In genomic region chr14:52778702-52779101, GRCh38 we compare ENCODE assay signal across 18 cellular contexts. TPM values are rescaled to one million over a fixed set of nuclear protein-coding genes. Genes with fewer than 3 reads are reported as not detected.
DNase-seq lines count a peak whose midpoint lies in the region; ATAC-seq, FAIRE-seq and TF ChIP-seq lines count a peak whose summit lies in the region.
"Had no signal": no experiment of that assay in that cellular context is flagged by ENCODE, and none has a peak within 500 bp of the region (broad histone marks: within the 10 kb centered on the region; RNA-seq: fewer than 3 reads in every experiment).

No MANE protein-coding gene starts in this region.

- H4K20me1 ChIP-seq in HepG2 (ENCODE audit: insufficient read depth, low read length) (no peaks in the 10 kb centered on the region), neural progenitor cell (ENCODE audit: low read depth) (peaks cover 5% of the 10 kb centered on the region)
- H4K20me1 ChIP-seq: BLaER1 had no signal

- H3K27ac ChIP-seq in HepG2 (ENCODE audit: extremely low read length, insufficient read depth, low read length) (peak overlapping the region; percentile 16), right lobe of liver (no peak overlapping the region), neural progenitor cell (peak overlapping the region; percentile 32)
- H3K27ac ChIP-seq: 22Rv1, BLaER1, C4-2B had no signal

- in situ Hi-C loops in HepG2 (cut with HindIII; ENCODE audit: extremely low pct_ligation_motif_present, low pct_unique_long_range_greater_than_20kb): no loop called here

- no peak for TF ChIP-seq CTCF in HepG2 (CRISPR knock-in tag; IDR thresholded peaks at IDR 0.05)
- TF ChIP-seq CTCF in right lobe of liver (IDR thresholded peaks at IDR 0.05): no peak
- no peak for TF ChIP-seq CTCF in bronchial epithelial cell (IDR thresholded peaks at IDR 0.05; ENCODE audit: insufficient read depth, low read length, severe bottlenecking)
- no peak for TF ChIP-seq CTCF in neural progenitor cell (IDR thresholded peaks at IDR 0.05)
- TF ChIP-seq CTCF in GM20000 (IDR thresholded peaks at IDR 0.05; ENCODE audit: extremely low read depth, missing control alignments): no peak

- peaks cover 2% of the 10 kb centered on the region for H3K79me2 ChIP-seq in HepG2 (ENCODE audit: insufficient read depth, low read length)
- H3K79me2 ChIP-seq in neural progenitor cell (ENCODE audit: low read depth): peaks cover 3% of the 10 kb centered on the region

- BruUV-seq in HepG2 (replicated peaks; lab: Mats Ljungman, UMichigan): no TSS peak

- H3K27ac Mint-ChIP-seq in neural progenitor cell: no peak overlapping the region
- H3K27ac Mint-ChIP-seq: B cell; CD8-positive, alpha-beta T cell had no signal

- 88% methylated on average over 7 of the region's 7 CpGs for WGBS in HepG2 (ENCODE audit: low lambda C conversion rate)
- WGBS in right lobe of liver (ENCODE audit: insufficient coverage, low coverage, low lambda C conversion rate, missing lambda C conversion rate): 94% methylated on average over 6 of the region's 7 CpGs

- no peaks in the 10 kb centered on the region for H3K27me3 Mint-ChIP-seq in neural progenitor cell (ENCODE audit: insufficient read depth, low read depth)
- H3K27me3 Mint-ChIP-seq: B cell; CD4-positive, CD25-positive, alpha-beta regulatory T cell had no signal

- H3K9me3 Mint-ChIP-seq in neural progenitor cell: no peaks in the 10 kb centered on the region
- H3K9me3 Mint-ChIP-seq: CD4-positive, CD25-positive, alpha-beta regulatory T cell; CD8-positive, alpha-beta T cell had no signal

- H3K4me1 Mint-ChIP-seq in neural progenitor cell: no peaks in the 10 kb centered on the region
- H3K4me1 Mint-ChIP-seq: B cell had no signal

- DNase-seq in HepG2 (ENCODE audit: low spot score) (no peak), right lobe of liver (no peak), bronchial epithelial cell (ENCODE audit: low read depth) (peak; percentile 40), neural progenitor cell (ENCODE audit: low spot score) (no peak), GM20000 (ENCODE audit: low spot score) (no peak)
- DNase-seq: Caco-2; CD4-positive, CD25-positive, alpha-beta regulatory T cell; CD8-positive, alpha-beta T cell; DMS153; EL; GDM1 had no signal

- POLR2A ChIA-PET in HepG2 (lab: Yijun Ruan, JAX): interaction anchor here (0.9 kb wide), 1 partner anchor 23 kb away, joined by 4 read pairs; no protein-coding TSS in a partner anchor

- H3K9me3 ChIP-seq in HepG2 (ENCODE audit: low read length) (no peaks in the 10 kb centered on the region), right lobe of liver (no peaks in the 10 kb centered on the region), neural progenitor cell (ENCODE audit: low read depth) (no peaks in the 10 kb centered on the region)
- H3K9me3 ChIP-seq: BLaER1, Caco-2, HAP-1 had no signal

- FAIRE-seq in HepG2 (lab: Jason Lieb, UNC) (no peak), bronchial epithelial cell (lab: Jason Lieb, UNC) (no peak)
- FAIRE-seq: GM12878 had no signal

- H3K36me3 ChIP-seq in HepG2 (replicated peaks in 1 of 2; ENCODE audit: control insufficient read depth in 1 of 2, insufficient read depth in 2 of 2, low read length in 2 of 2): peaks cover 6 to 42% of the 10 kb centered on the region in 2 experiments
- peaks cover 0 to 56% (median 13%) of the 10 kb centered on the region in 4 donors for H3K36me3 ChIP-seq in right lobe of liver
- H3K36me3 ChIP-seq in bronchial epithelial cell (ENCODE audit: control insufficient read depth, insufficient read depth, low read length): peaks cover 5% of the 10 kb centered on the region
- peaks cover 28% of the 10 kb centered on the region for H3K36me3 ChIP-seq in neural progenitor cell

- TF ChIP-seq POLR2A in HepG2 (IDR thresholded peaks at IDR 0.05; ENCODE audit: insufficient read depth in 1 of 2, low read depth in 2 of 2, low read length in 2 of 2) (no peak), right lobe of liver (IDR thresholded peaks at IDR 0.05) (no peak), GM18505 (IDR thresholded peaks at IDR 0.05; ENCODE audit: borderline replicate concordance, extremely low read depth, insufficient read depth, insufficient read length) (no peak)

- intact Hi-C loops in HepG2 (cut with micrococcal nuclease; ENCODE audit: unreplicated experiment): loop anchor here (10.0 kb wide), 1 partner anchor 54 kb away; no protein-coding TSS in a partner anchor
- intact Hi-C loops in right lobe of liver (cut with DNase I): no loop called here

- no peaks in the 10 kb centered on the region for H3K27me3 ChIP-seq in HepG2 (ENCODE audit: control insufficient read depth in 1 of 2, insufficient read depth in 2 of 2, low read length in 2 of 2)
- H3K27me3 ChIP-seq in right lobe of liver: no peaks in the 10 kb centered on the region
- no peaks in the 10 kb centered on the region for H3K27me3 ChIP-seq in bronchial epithelial cell (ENCODE audit: control insufficient read depth, insufficient read depth, low read length)
- no peaks in the 10 kb centered on the region for H3K27me3 ChIP-seq in neural progenitor cell
- H3K27me3 ChIP-seq: BLaER1 had no signal

- peaks cover 6% of the 10 kb centered on the region for H3K36me3 Mint-ChIP-seq in neural progenitor cell

- H3K4me3 ChIP-seq in HepG2 (replicated peaks in 1 of 3; ENCODE audit: insufficient read depth in 1 of 3, low read depth in 2 of 3, low read length in 3 of 3): no peak overlapping the region
- H3K4me3 ChIP-seq in right lobe of liver: no peak overlapping the region
- H3K4me3 ChIP-seq in bronchial epithelial cell (ENCODE audit: low read depth, low read length): no peak overlapping the region
- H3K4me3 ChIP-seq in neural progenitor cell: no peak overlapping the region
- H3K4me3 ChIP-seq: BLaER1, GM12878, HAP-1 had no signal

- no peak overlapping the region for H3K4me2 ChIP-seq in HepG2 (ENCODE audit: low read depth, low read length)
- H3K4me2 ChIP-seq in neural progenitor cell: no peak overlapping the region
- H3K4me2 ChIP-seq: BLaER1 had no signal

- no peak for ATAC-seq in HepG2
- no peak for ATAC-seq in right lobe of liver
- ATAC-seq in GM18505 (IDR thresholded peaks at IDR 0.05; ENCODE audit: unreplicated experiment): no peak
- ATAC-seq: CD8-positive, alpha-beta T cell; GM12878 had no signal

- TF ChIP-seq EP300 in HepG2 (IDR thresholded peaks at IDR 0.05; ENCODE audit: low read depth in 2 of 2, low read length in 2 of 2) (no peak), HepG2 (CRISPR knock-in tag; IDR thresholded peaks at IDR 0.05; ENCODE audit: borderline replicate concordance) (no peak)

- H2AFZ ChIP-seq in HepG2 (ENCODE audit: low read length): no peak overlapping the region
- no peak overlapping the region for H2AFZ ChIP-seq in neural progenitor cell (replicated peaks)

- TF ChIP-seq RAD21 in HepG2 (CRISPR knock-in tag; IDR thresholded peaks at IDR 0.05): no peak

- H3F3A ChIP-seq in neural progenitor cell (ENCODE audit: low read depth): peaks cover 33% of the 10 kb centered on the region

- H3K4me1 ChIP-seq in HepG2 (ENCODE audit: insufficient read depth, low read length): 0 out of 2 replicates have a peak, but pooled peaks cover 9% of the 10 kb centered on the region
- H3K4me1 ChIP-seq in right lobe of liver: peaks cover 0 to 26% (median 4%) of the 10 kb centered on the region in 4 donors
- H3K4me1 ChIP-seq in neural progenitor cell: no peaks in the 10 kb centered on the region
- H3K4me1 ChIP-seq: BLaER1, Caco-2, HAP-1 had no signal

- no peak overlapping the region for H3K4me3 Mint-ChIP-seq in neural progenitor cell
- H3K4me3 Mint-ChIP-seq: B cell; CD8-positive, alpha-beta T cell had no signal

- CTCF ChIA-PET in HepG2 (lab: Yijun Ruan, JAX; ENCODE audit: low intra/inter-chr PET ratio, low total read pairs): no interaction called here

- H3K9ac ChIP-seq in HepG2 (ENCODE audit: insufficient read depth, low read depth, low read length) (no peak overlapping the region), neural progenitor cell (no peak overlapping the region)
- H3K9ac ChIP-seq: BLaER1 had no signal

RNA-seq across cellular contexts. Expression of gene GNPNAT1, which starts 12.7 kb away (rescaled TPM):
- total RNA-seq in HepG2 (2016; rRNA removed; fragmentation: Illumina TruSeq; extraction: Trizol): 54.9 and 89.6 TPM in 2 replicates
- 14.3 and 18.1 TPM in 2 replicates for total RNA-seq in HepG2 (2016; cell fraction: cytosol; rRNA removed; fragmentation: Illumina TruSeq; extraction: Trizol; ENCODE audit: low read depth)
- 55.8 and 86.2 TPM in 2 replicates for total RNA-seq in HepG2 (2016; cell fraction: insoluble cytoplasmic fraction; rRNA removed; fragmentation: Illumina TruSeq; extraction: Trizol)
- total RNA-seq in HepG2 (2016; cell fraction: membrane; rRNA removed; fragmentation: Illumina TruSeq; extraction: Trizol): 41.0 and 43.6 TPM in 2 replicates
- 28.5 and 31.1 TPM in 2 replicates for total RNA-seq in HepG2 (2016; cell fraction: nucleus; rRNA removed; fragmentation: Illumina TruSeq; extraction: Trizol)
- 28.6 and 38.3 TPM in 2 replicates for polyA plus RNA-seq in HepG2 (2011; rRNA removed)
- 24.4 and 32.3 TPM in 2 replicates for polyA plus RNA-seq in HepG2 (2011; cell fraction: cytosol; rRNA removed)
- 6.7 and 12.7 TPM in 2 replicates for polyA plus RNA-seq in HepG2 (2011; cell fraction: nucleus; rRNA removed)
- 36.3 and 47.9 TPM in 2 replicates for polyA plus RNA-seq in HepG2 (2012)
- polyA plus RNA-seq in HepG2 (2016; cell fraction: cytosol; fragmentation: Illumina TruSeq; extraction: Trizol; ENCODE audit: low read depth): 23.3 and 26.6 TPM in 2 replicates
- 113 and 116 TPM in 2 replicates for polyA plus RNA-seq in HepG2 (2016; cell fraction: insoluble cytoplasmic fraction; fragmentation: Illumina TruSeq; extraction: Trizol; ENCODE audit: low read depth)
- 44.1 and 47.6 TPM in 2 replicates for polyA plus RNA-seq in HepG2 (2016; cell fraction: membrane; fragmentation: Illumina TruSeq; extraction: Trizol; ENCODE audit: low read depth)
- 46.0 and 46.3 TPM in 2 replicates for polyA plus RNA-seq in HepG2 (2016; cell fraction: nucleus; fragmentation: Illumina TruSeq; extraction: Trizol; ENCODE audit: insufficient read depth, low read depth)
- 25.8 and 48.5 TPM in 2 replicates for polyA minus RNA-seq in HepG2 (2011; rRNA and poly(A)+ RNA removed; ENCODE audit: low replicate concordance)
- polyA minus RNA-seq in HepG2 (2011; cell fraction: cytosol; rRNA and poly(A)+ RNA removed): 21.1 and 27.0 TPM in 2 replicates
- 29.3 and 34.5 TPM in 2 replicates for polyA minus RNA-seq in HepG2 (2011; cell fraction: nucleus; rRNA and poly(A)+ RNA removed)
- 10 to 100 TPM; 31.4 to 47.6 (median 43.2) TPM for total RNA-seq in right lobe of liver
- 39.8 and 57.1 TPM in 2 replicates for total RNA-seq in bronchial epithelial cell
- total RNA-seq in neural progenitor cell (ENCODE audit: low replicate concordance): 33.0 and 41.8 TPM in 2 replicates

RNA-seq across cellular contexts. Expression of gene STYX, which starts 48.7 kb away (rescaled TPM):
- total RNA-seq in HepG2 (2016; rRNA removed; fragmentation: Illumina TruSeq; extraction: Trizol) (10.9 and 15.6 TPM in 2 replicates), right lobe of liver (10 to 100 TPM; 10.1 to 18.3 (median 13.1) TPM), bronchial epithelial cell (12.6 and 14.3 TPM in 2 replicates), neural progenitor cell (ENCODE audit: low replicate concordance) (33.6 and 55.7 TPM in 2 replicates)
- 4.5 and 5.0 TPM in 2 replicates for total RNA-seq in HepG2 (2016; cell fraction: cytosol; rRNA removed; fragmentation: Illumina TruSeq; extraction: Trizol; ENCODE audit: low read depth)
- 11.0 and 15.6 TPM in 2 replicates for total RNA-seq in HepG2 (2016; cell fraction: insoluble cytoplasmic fraction; rRNA removed; fragmentation: Illumina TruSeq; extraction: Trizol)
- total RNA-seq in HepG2 (2016; cell fraction: membrane; rRNA removed; fragmentation: Illumina TruSeq; extraction: Trizol): 14.1 and 14.7 TPM in 2 replicates
- 10.3 and 11.2 TPM in 2 replicates for total RNA-seq in HepG2 (2016; cell fraction: nucleus; rRNA removed; fragmentation: Illumina TruSeq; extraction: Trizol)
- polyA plus RNA-seq in HepG2 (2011; rRNA removed): 5.7 and 6.6 TPM in 2 replicates
- 2.7 and 3.9 TPM in 2 replicates for polyA plus RNA-seq in HepG2 (2011; cell fraction: cytosol; rRNA removed)
- polyA plus RNA-seq in HepG2 (2011; cell fraction: nucleus; rRNA removed): 2.7 and 3.5 TPM in 2 replicates
- polyA plus RNA-seq in HepG2 (2012): 4.4 and 8.3 TPM in 2 replicates
- 5.1 and 6.7 TPM in 2 replicates for polyA plus RNA-seq in HepG2 (2016; cell fraction: cytosol; fragmentation: Illumina TruSeq; extraction: Trizol; ENCODE audit: low read depth)
- 20.7 and 22.1 TPM in 2 replicates for polyA plus RNA-seq in HepG2 (2016; cell fraction: insoluble cytoplasmic fraction; fragmentation: Illumina TruSeq; extraction: Trizol; ENCODE audit: low read depth)
- polyA plus RNA-seq in HepG2 (2016; cell fraction: membrane; fragmentation: Illumina TruSeq; extraction: Trizol; ENCODE audit: low read depth): 11.1 and 11.8 TPM in 2 replicates
- 17.8 and 19.4 TPM in 2 replicates for polyA plus RNA-seq in HepG2 (2016; cell fraction: nucleus; fragmentation: Illumina TruSeq; extraction: Trizol; ENCODE audit: insufficient read depth, low read depth)
- polyA minus RNA-seq in HepG2 (2011; rRNA and poly(A)+ RNA removed; ENCODE audit: low replicate concordance): 4.5 and 4.8 TPM in 2 replicates
- polyA minus RNA-seq in HepG2 (2011; cell fraction: cytosol; rRNA and poly(A)+ RNA removed): 5.7 and 5.8 TPM in 2 replicates
- polyA minus RNA-seq in HepG2 (2011; cell fraction: nucleus; rRNA and poly(A)+ RNA removed): 8.9 and 11.7 TPM in 2 replicates

Comparison
In these comparisons a context has a peak if more than half of its experiments do, and no peak if none do; other contexts are left out.
1. H3K27ac ChIP-seq: peak in HepG2 (single experiment) and neural progenitor cell (single experiment); none in right lobe of liver (0 of 3).